Comparison of ENCODE assay signal across 1 cellular context in the genomic region with DNA sequence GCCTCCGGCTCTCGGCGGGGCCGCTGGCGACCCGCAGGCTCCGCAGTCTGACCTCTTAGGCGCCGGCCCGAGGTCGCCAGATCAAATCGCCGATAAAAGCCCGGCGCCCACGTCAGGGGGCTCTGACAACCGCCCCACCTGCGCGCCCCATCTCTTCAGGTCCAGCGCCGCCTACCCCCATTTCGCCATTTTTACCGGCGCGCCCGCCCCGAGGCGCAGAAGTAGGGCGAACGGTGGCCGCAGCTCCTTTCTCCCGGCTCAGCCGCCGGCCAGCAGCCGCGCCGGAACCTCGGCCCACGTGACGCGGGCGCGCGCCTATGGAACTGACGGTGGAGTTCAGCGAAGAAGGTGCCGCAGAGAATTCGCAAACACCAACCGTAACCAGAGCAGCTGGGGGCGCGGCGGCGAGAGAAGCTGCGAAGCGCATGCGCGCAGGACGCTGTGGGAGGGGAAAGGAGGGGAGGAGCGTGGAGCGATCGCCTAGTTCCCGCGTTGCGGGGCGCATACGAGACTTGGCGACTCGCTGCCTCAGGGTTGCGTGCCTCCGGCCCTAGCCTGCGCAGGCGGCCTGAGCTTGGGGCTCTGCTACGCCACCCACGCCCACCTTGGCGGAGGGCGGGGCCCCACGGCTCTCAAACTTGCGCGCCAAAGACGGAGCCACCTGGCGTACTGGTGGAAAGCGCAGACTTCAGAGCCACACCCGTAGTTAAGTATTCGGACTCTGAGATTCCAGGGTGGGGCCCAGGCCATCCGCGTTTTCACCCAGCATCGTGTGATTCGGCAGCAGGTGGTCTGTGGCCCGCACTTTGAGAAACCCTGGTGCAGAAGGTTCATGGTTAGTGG.
TF ChIP-seq lines count a peak whose summit lies in the region.

A gene with protein sequence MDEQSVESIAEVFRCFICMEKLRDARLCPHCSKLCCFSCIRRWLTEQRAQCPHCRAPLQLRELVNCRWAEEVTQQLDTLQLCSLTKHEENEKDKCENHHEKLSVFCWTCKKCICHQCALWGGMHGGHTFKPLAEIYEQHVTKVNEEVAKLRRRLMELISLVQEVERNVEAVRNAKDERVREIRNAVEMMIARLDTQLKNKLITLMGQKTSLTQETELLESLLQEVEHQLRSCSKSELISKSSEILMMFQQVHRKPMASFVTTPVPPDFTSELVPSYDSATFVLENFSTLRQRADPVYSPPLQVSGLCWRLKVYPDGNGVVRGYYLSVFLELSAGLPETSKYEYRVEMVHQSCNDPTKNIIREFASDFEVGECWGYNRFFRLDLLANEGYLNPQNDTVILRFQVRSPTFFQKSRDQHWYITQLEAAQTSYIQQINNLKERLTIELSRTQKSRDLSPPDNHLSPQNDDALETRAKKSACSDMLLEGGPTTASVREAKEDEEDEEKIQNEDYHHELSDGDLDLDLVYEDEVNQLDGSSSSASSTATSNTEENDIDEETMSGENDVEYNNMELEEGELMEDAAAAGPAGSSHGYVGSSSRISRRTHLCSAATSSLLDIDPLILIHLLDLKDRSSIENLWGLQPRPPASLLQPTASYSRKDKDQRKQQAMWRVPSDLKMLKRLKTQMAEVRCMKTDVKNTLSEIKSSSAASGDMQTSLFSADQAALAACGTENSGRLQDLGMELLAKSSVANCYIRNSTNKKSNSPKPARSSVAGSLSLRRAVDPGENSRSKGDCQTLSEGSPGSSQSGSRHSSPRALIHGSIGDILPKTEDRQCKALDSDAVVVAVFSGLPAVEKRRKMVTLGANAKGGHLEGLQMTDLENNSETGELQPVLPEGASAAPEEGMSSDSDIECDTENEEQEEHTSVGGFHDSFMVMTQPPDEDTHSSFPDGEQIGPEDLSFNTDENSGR (minus strand): TSS at position 418 of the 843 bp plus-strand sequence. CDS start 419 bp downstream, outside the sequence.

TF ChIP-seq in K562, 482 proteins besides CTCF, POLR2A, EP300 and RAD21 (continued from another document):
- TF ChIP-seq, protein P1, sequence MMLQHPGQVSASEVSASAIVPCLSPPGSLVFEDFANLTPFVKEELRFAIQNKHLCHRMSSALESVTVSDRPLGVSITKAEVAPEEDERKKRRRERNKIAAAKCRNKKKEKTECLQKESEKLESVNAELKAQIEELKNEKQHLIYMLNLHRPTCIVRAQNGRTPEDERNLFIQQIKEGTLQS (IDR thresholded peaks at IDR 0.05), result no peak; the same call in 1 of the 2 replicates
- TF ChIP-seq, protein P1 (CRISPR knock-in tag; conservative IDR thresholded peaks at IDR 0.05), result no peak
- TF ChIP-seq ZNF41 (CRISPR knock-in tag; conservative IDR thresholded peaks at IDR 0.05), result no peak
- peak; percentile 11; the same call in 1 of the 2 replicates for TF ChIP-seq NFIC (IDR thresholded peaks at IDR 0.05)
- no peak for TF ChIP-seq ZNF561 (CRISPR knock-in tag; conservative IDR thresholded peaks at IDR 0.05)
- no peak for TF ChIP-seq NFE2L1 (tag; IDR thresholded peaks at IDR 0.05; ENCODE audit: borderline replicate concordance, low read depth)
- TF ChIP-seq LCOR (CRISPR knock-in tag; IDR thresholded peaks at IDR 0.05), result peak; percentile 79; the same call in 1 of the 2 replicates
- TF ChIP-seq TCFL5 (CRISPR knock-in tag; conservative IDR thresholded peaks at IDR 0.05), result no peak
- TF ChIP-seq ZNF668 (CRISPR knock-in tag; IDR thresholded peaks at IDR 0.05), result no peak
- peak; percentile 55; the same call in 1 of the 2 replicates for TF ChIP-seq ZZZ3 (IDR thresholded peaks at IDR 0.05)
- no peak for TF ChIP-seq KDM2B (CRISPR knock-in tag; IDR thresholded peaks at IDR 0.05)
- peak; percentile 82 for TF ChIP-seq ATF7 (IDR thresholded peaks at IDR 0.05)
- TF ChIP-seq, protein P2, sequence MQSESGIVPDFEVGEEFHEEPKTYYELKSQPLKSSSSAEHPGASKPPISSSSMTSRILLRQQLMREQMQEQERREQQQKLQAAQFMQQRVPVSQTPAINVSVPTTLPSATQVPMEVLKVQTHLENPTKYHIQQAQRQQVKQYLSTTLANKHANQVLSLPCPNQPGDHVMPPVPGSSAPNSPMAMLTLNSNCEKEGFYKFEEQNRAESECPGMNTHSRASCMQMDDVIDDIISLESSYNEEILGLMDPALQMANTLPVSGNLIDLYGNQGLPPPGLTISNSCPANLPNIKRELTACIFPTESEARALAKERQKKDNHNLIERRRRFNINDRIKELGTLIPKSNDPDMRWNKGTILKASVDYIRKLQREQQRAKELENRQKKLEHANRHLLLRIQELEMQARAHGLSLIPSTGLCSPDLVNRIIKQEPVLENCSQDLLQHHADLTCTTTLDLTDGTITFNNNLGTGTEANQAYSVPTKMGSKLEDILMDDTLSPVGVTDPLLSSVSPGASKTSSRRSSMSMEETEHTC (IDR thresholded peaks at IDR 0.05), result peak; percentile 82
- TF ChIP-seq CC2D1A (IDR thresholded peaks at IDR 0.05), result no peak
